Comparison of ENCODE assay signal across 27 cellular contexts in the genomic region with DNA sequence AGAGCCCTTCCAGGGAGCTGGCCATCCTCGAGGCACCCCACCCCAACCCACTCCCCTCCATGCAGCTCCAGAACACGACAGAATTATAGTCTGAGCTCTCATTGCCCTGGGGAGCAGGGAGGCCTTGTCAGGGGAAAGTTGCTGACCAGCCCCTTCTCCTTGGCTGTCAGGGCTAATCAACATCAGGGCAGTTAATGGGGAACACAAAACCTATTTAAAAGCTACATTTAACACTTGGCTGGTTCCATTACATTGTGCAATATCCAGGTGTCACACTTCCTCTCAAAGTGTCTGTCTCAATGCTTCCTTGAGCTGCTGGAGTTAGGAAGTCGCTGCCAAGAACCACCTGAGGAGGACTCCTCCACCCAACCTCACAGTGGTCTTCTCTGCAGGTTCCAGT.
"Had no signal": no experiment of that assay in that cellular context is flagged by ENCODE, and none has a peak within 500 bp of the region (broad histone marks: within the 10 kb centered on the region; RNA-seq: fewer than 3 reads in every experiment).

No MANE protein-coding gene starts in this region.

- H3K4me1 ChIP-seq: left ventricle myocardium inferior, parathyroid adenoma, psoas muscle, right atrium auricular region, suprapubic skin, tibial artery, uterus had no signal

- H3K27me3 ChIP-seq: neutrophil, right atrium auricular region, uterus had no signal

- H3K9ac ChIP-seq: parathyroid adenoma had no signal

- ATAC-seq: left colon; mucosa of descending colon; naive thymus-derived CD4-positive, alpha-beta T cell; psoas muscle; sciatic nerve; stimulated activated naive B cell treated with anti-CD40 and anti-IgM and Interleukin-4, amounts not matched to agents 10 μg/mL and 1 μg/mL and 100 μg/mL, for 72 hours; stimulated activated naive CD8-positive, alpha-beta T cell treated with anti-CD3 and anti-CD28 coated beads, Interleukin-15, Interleukin-2, amounts not matched to agents 100 U/mL and 50 U/mL, for 24 hours had no signal

- H3K9me3 Mint-ChIP-seq: memory B cell; natural killer cell treated with Interleukin-12 subunit alpha and Interleukin-12 subunit beta and Interleukin-15 and Interleukin-18, amount 100 ng/mL, for 72 hours; stimulated activated naive B cell treated with anti-CD40 and anti-IgM and Interleukin-4, amounts not matched to agents 10 μg/mL and 1 μg/mL and 100 μg/mL, for 72 hours had no signal

- H2AFZ ChIP-seq: parathyroid adenoma had no signal

- H3K27ac ChIP-seq: left ventricle myocardium inferior, neutrophil, parathyroid adenoma, psoas muscle, right atrium auricular region, skin epidermis, suprapubic skin, thoracic aorta, tibial artery, uterus had no signal

- H3K4me3 ChIP-seq: left ventricle myocardium inferior, mucosa of descending colon, psoas muscle, right atrium auricular region, skin epidermis, suprapubic skin, thoracic aorta, tibial artery, uterus had no signal

- H3K4me1 Mint-ChIP-seq: stimulated activated naive B cell treated with anti-CD40 and anti-IgM and Interleukin-4, amounts not matched to agents 10 μg/mL and 1 μg/mL and 100 μg/mL, for 72 hours had no signal

- H3K9me3 ChIP-seq: left ventricle myocardium inferior, mucosa of descending colon, neutrophil, psoas muscle, right atrium auricular region, suprapubic skin, thoracic aorta, tibial artery, uterus had no signal

- H3K4me3 Mint-ChIP-seq: memory B cell; naive thymus-derived CD4-positive, alpha-beta T cell; natural killer cell treated with Interleukin-12 subunit alpha and Interleukin-12 subunit beta and Interleukin-15 and Interleukin-18, amount 100 ng/mL, for 72 hours; stimulated activated naive B cell treated with anti-CD40 and anti-IgM and Interleukin-4, amounts not matched to agents 10 μg/mL and 1 μg/mL and 100 μg/mL, for 72 hours had no signal

- H3K36me3 ChIP-seq: left ventricle myocardium inferior, neutrophil, right atrium auricular region, suprapubic skin, thoracic aorta, tibial artery, uterus had no signal

- DNase-seq: hippocampal formation; kidney; left colon; left ventricle myocardium inferior; midbrain; mucosa of descending colon; naive thymus-derived CD4-positive, alpha-beta T cell; occipital lobe; psoas muscle; stimulated activated CD4-positive, alpha-beta T cell treated with anti-CD3 and anti-CD28 coated beads, Interleukin-12 subunit alpha, Interleukin-12 subunit beta, amount 100 ng/mL, for 4 hours; stimulated activated CD4-positive, alpha-beta T cell treated with anti-CD3 and anti-CD28 coated beads, Interleukin-15, amount 100 ng/mL, for 24 hours; stimulated activated CD4-positive, alpha-beta T cell treated with anti-CD3 and anti-CD28 coated beads, Interleukin-2, amount 100 ng/mL, for 24 hours; stimulated activated CD4-positive, alpha-beta T cell treated with anti-CD3 and anti-CD28 coated beads, Interleukin-4, amount 100 ng/mL, for 1 hour; stimulated activated naive B cell treated with anti-CD40 and anti-IgM and Interleukin-4, amounts not matched to agents 10 μg/mL and 1 μg/mL and 100 μg/mL, for 72 hours; stimulated activated naive CD8-positive, alpha-beta T cell treated with anti-CD3 and anti-CD28 coated beads, Interleukin-15, Interleukin-2, amounts not matched to agents 100 U/mL and 50 U/mL, for 24 hours; tibial artery; trophoblast cell; uterus had no signal

- H3K27ac Mint-ChIP-seq: memory B cell; naive thymus-derived CD4-positive, alpha-beta T cell; natural killer cell treated with Interleukin-12 subunit alpha and Interleukin-12 subunit beta and Interleukin-15 and Interleukin-18, amount 100 ng/mL, for 72 hours; stimulated activated naive B cell treated with anti-CD40 and anti-IgM and Interleukin-4, amounts not matched to agents 10 μg/mL and 1 μg/mL and 100 μg/mL, for 72 hours had no signal

- H3K36me3 Mint-ChIP-seq: memory B cell; naive thymus-derived CD4-positive, alpha-beta T cell; natural killer cell treated with Interleukin-12 subunit alpha and Interleukin-12 subunit beta and Interleukin-15 and Interleukin-18, amount 100 ng/mL, for 72 hours; stimulated activated naive B cell treated with anti-CD40 and anti-IgM and Interleukin-4, amounts not matched to agents 10 μg/mL and 1 μg/mL and 100 μg/mL, for 72 hours had no signal
